8 cellular contexts compared by ENCODE assay signal in the genomic region with DNA sequence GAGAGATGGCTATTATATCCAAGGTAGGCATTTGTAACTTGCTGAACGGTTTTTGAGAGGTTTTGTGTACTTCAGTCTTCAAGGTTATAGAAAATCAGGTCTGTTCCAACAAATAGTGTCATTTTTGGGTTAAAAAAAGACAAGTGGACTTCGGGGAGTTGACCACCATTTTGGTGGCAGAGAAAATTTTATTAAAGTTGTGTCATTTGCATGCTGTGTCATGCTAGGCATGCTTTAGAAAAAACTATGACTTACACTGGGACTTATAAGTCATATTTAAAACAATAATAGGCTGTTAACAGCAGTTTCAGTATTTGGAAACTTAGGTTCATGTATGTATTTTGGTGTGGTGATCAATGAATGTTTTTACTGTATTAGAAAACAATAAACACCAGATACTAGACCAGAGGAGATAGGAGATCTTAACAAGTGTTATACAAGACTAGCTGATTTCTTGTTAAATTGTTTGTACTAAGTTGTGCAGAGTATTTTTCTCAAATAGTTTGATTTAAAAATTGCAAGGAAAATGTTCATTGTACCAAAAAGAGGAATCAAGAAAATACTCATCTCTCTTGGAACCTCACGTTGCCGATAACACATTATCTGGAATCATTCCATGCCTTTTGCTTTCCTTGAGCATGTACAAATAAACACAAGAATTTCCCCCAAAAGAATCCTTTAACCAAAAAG. TPM values are rescaled to one million over a fixed set of nuclear protein-coding genes. Genes with fewer than 3 reads are reported as not detected.
A peak's percentile ranks its signal among the peaks of the same experiment; 100 is the strongest.
DNase-seq lines count a peak whose midpoint lies in the region; ATAC-seq and TF ChIP-seq lines count a peak whose summit lies in the region.

No MANE protein-coding gene starts in this region.

- peak overlapping the region; percentile 99 for H3K9ac ChIP-seq in iPS-18a (ENCODE audit: low read length)

- peaks cover 51% of the 10 kb centered on the region for H3K4me1 Mint-ChIP-seq in T-helper 1 cell treated with Interleukin-12 subunit alpha and Interleukin-12 subunit beta and Interleukin-4 antibody, amounts not matched to agents 30 μg/mL and 1 μg/mL, for 36 hours (ENCODE audit: low read depth)
- H3K4me1 Mint-ChIP-seq in activated CD8-positive, alpha-beta T cell treated with anti-CD3 and anti-CD28 coated beads for 36 hours (ENCODE audit: low read depth): peaks cover 55% of the 10 kb centered on the region

- H3K27ac Mint-ChIP-seq in T-helper 1 cell treated with Interleukin-12 subunit alpha and Interleukin-12 subunit beta and Interleukin-4 antibody, amounts not matched to agents 30 μg/mL and 1 μg/mL, for 36 hours: peak overlapping the region; percentile 96
- peak overlapping the region; percentile 100 for H3K27ac Mint-ChIP-seq in activated CD8-positive, alpha-beta T cell treated with anti-CD3 and anti-CD28 coated beads for 36 hours

- peaks cover 49% of the 10 kb centered on the region for H3K36me3 Mint-ChIP-seq in T-helper 1 cell treated with Interleukin-12 subunit alpha and Interleukin-12 subunit beta and Interleukin-4 antibody, amounts not matched to agents 30 μg/mL and 1 μg/mL, for 36 hours (ENCODE audit: low read depth)
- peaks cover 58% of the 10 kb centered on the region for H3K36me3 Mint-ChIP-seq in activated CD8-positive, alpha-beta T cell treated with anti-CD3 and anti-CD28 coated beads for 36 hours (ENCODE audit: low read depth)

- H3K27ac ChIP-seq in iPS-18a (ENCODE audit: low read length) (peak overlapping the region; percentile 94), stomach (peak overlapping the region in 3 of 5 donors; percentile 90 to 98 (median 97)), RWPE1 (no peak overlapping the region)

- POLR2A ChIA-PET in activated CD8-positive, alpha-beta T cell treated with anti-CD3 and anti-CD28 coated beads for 36 hours (lab: Charles Lee): interaction anchor here (0.8 to 1.3 kb wide), 2 partner anchors 12 to 28 kb away, joined by 3 to 4 read pairs; no protein-coding TSS in a partner anchor
- POLR2A ChIA-PET in RWPE1 (lab: Yijun Ruan, JAX; ENCODE audit: low non-redundant PET): no interaction called here

- H3K4me3 ChIP-seq in iPS-18a (ENCODE audit: low read length): peak overlapping the region; percentile 100
- peak overlapping the region; percentile 87 to 96 (median 94) for H3K4me3 ChIP-seq in stomach

- CTCF ChIA-PET in activated CD8-positive, alpha-beta T cell treated with anti-CD3 and anti-CD28 coated beads for 36 hours (lab: Charles Lee): interaction anchor here (1.2 kb wide), 1 partner anchor 12 kb away, joined by 4 read pairs; no protein-coding TSS in a partner anchor
- CTCF ChIA-PET in RWPE1 (lab: Yijun Ruan, JAX): interaction anchor here (0.6 kb wide), 2 partner anchors 51 to 890 kb away, joined by 3 to 6 read pairs; no protein-coding TSS in a partner anchor

- no peaks in the 10 kb centered on the region for H3K27me3 Mint-ChIP-seq in T-helper 1 cell treated with Interleukin-12 subunit alpha and Interleukin-12 subunit beta and Interleukin-4 antibody, amounts not matched to agents 30 μg/mL and 1 μg/mL, for 36 hours (ENCODE audit: low read depth)
- no peaks in the 10 kb centered on the region for H3K27me3 Mint-ChIP-seq in activated CD8-positive, alpha-beta T cell treated with anti-CD3 and anti-CD28 coated beads for 36 hours

- no peak for TF ChIP-seq POLR2A in stomach (IDR thresholded peaks at IDR 0.05)

- H3K4me1 ChIP-seq in iPS-18a (ENCODE audit: control insufficient read depth, low read depth, low read length) (peaks cover 31% of the 10 kb centered on the region), stomach (peaks cover 15 to 45% (median 27%) of the 10 kb centered on the region in 4 donors)

- intact Hi-C loops in activated CD8-positive, alpha-beta T cell treated with anti-CD3 and anti-CD28 coated beads for 36 hours (cut with micrococcal nuclease): loop anchor here (5.0 kb wide), 1 partner anchor 36 kb away; a partner anchor contains a TSS
- intact Hi-C loops in stomach (cut with DNase I; ENCODE audit: low total_unique reads): no loop called here

- TF ChIP-seq EP300 in stomach (IDR thresholded peaks at IDR 0.05): no peak

- DNase-seq in T-helper 1 cell (no peak), stomach (no peak), HuH-7 (ENCODE audit: low spot score) (no peak), RWPE1 (ENCODE audit: low spot score) (no peak)
- no peak for DNase-seq in activated CD8-positive, alpha-beta T cell treated with anti-CD3 and anti-CD28 coated beads for 36 hours
- no peak for DNase-seq in stimulated activated CD4-positive, alpha-beta T cell treated with anti-CD3 and anti-CD28 coated beads, Interleukin-2, amount 100 ng/mL, for 24 hours

- 35 to 42% (median 37%) methylated on average over 4 of the region's 4 CpGs for WGBS in stomach, 5 donors

- peaks cover 58% of the 10 kb centered on the region for H3K36me3 ChIP-seq in iPS-18a (ENCODE audit: control insufficient read depth, low read depth, low read length)
- peaks cover 25 to 50% (median 45%) of the 10 kb centered on the region in 4 donors for H3K36me3 ChIP-seq in stomach

- ATAC-seq in activated CD8-positive, alpha-beta T cell treated with anti-CD3 and anti-CD28 coated beads for 36 hours: no peak

- TF ChIP-seq CTCF in activated CD8-positive, alpha-beta T cell treated with anti-CD3 and anti-CD28 coated beads for 36 hours (IDR thresholded peaks at IDR 0.05): no peak
- TF ChIP-seq CTCF in stomach (IDR thresholded peaks at IDR 0.05) (no peak), RWPE1 (conservative IDR thresholded peaks at IDR 0.05; ENCODE audit: low read depth) (no peak)

- peak overlapping the region; percentile 95 for H3K4me3 Mint-ChIP-seq in T-helper 1 cell treated with Interleukin-12 subunit alpha and Interleukin-12 subunit beta and Interleukin-4 antibody, amounts not matched to agents 30 μg/mL and 1 μg/mL, for 36 hours
- H3K4me3 Mint-ChIP-seq in activated CD8-positive, alpha-beta T cell treated with anti-CD3 and anti-CD28 coated beads for 36 hours: peak overlapping the region; percentile 98

- H3K9me3 ChIP-seq in iPS-18a (ENCODE audit: control insufficient read depth, low read depth, low read length): no peaks in the 10 kb centered on the region
- H3K9me3 ChIP-seq in stomach: no peaks in the 10 kb centered on the region

- no peaks in the 10 kb centered on the region for H3K9me3 Mint-ChIP-seq in T-helper 1 cell treated with Interleukin-12 subunit alpha and Interleukin-12 subunit beta and Interleukin-4 antibody, amounts not matched to agents 30 μg/mL and 1 μg/mL, for 36 hours
- H3K9me3 Mint-ChIP-seq in activated CD8-positive, alpha-beta T cell treated with anti-CD3 and anti-CD28 coated beads for 36 hours: no peaks in the 10 kb centered on the region

- H3K27me3 ChIP-seq in iPS-18a (ENCODE audit: control insufficient read depth, insufficient read depth, low read length) (no peaks in the 10 kb centered on the region), stomach (no peaks in the 10 kb centered on the region)

RNA-seq across cellular contexts. Expression of a gene that starts 1.4 kb away (rescaled TPM):
- total RNA-seq in activated CD8-positive, alpha-beta T cell treated with anti-CD3 and anti-CD28 coated beads for 36 hours: 1,000 to 10,000 TPM; 2,177 to 2,247 TPM
- 100 to 1,000 TPM in 2 of 5 donors, 10 to 100 TPM in 3; 52.4 to 248 (median 98.2) TPM for total RNA-seq in stomach
- polyA plus RNA-seq in stomach: 100 to 1,000 TPM; 290 to 352 (median 345) TPM

RNA-seq across cellular contexts. Expression of a gene that starts 34.2 kb away (rescaled TPM):
- 10 to 100 TPM; 11.8 to 12.4 TPM for total RNA-seq in activated CD8-positive, alpha-beta T cell treated with anti-CD3 and anti-CD28 coated beads for 36 hours
- 10 to 100 TPM in 2 of 5 donors, 1 to 10 TPM in 3; 5.3 to 27.2 (median 9.0) TPM for total RNA-seq in stomach
- polyA plus RNA-seq in stomach: 1 to 10 TPM; 7.4 to 9.3 (median 8.4) TPM

Comparison
In these comparisons a context has a peak if more than half of its experiments do, and no peak if none do; other contexts are left out.
1. RNA of a gene that starts 1.4 kb away (total RNA-seq): 2,177 to 2,247 TPM in activated CD8-positive, alpha-beta T cell treated with anti-CD3 and anti-CD28 coated beads for 36 hours; 52.4 to 248 TPM in stomach; every median in the first group is over 4 times any median in the second.